16 cellular contexts compared by ENCODE assay signal in genomic region chr2:48424866-48425265, GRCh38. TPM values are rescaled to one million over a fixed set of nuclear protein-coding genes. Genes with fewer than 3 reads are reported as not detected.
DNase-seq lines count a peak whose midpoint lies in the region; ATAC-seq, FAIRE-seq and TF ChIP-seq lines count a peak whose summit lies in the region.
"Had no signal": no experiment of that assay in that cellular context is flagged by ENCODE, and none has a peak within 500 bp of the region (broad histone marks: within the 10 kb centered on the region; RNA-seq: fewer than 3 reads in every experiment).

No MANE protein-coding gene starts in this region.

- TF ChIP-seq RAD21 in K562 (CRISPR knock-in tag; conservative IDR thresholded peaks at IDR 0.05 in 1 of 2, IDR thresholded peaks at IDR 0.05 in 1 of 2): no peak

- intact Hi-C loops in K562 (cut with micrococcal nuclease): loop anchor here (10.0 kb wide), 1 partner anchor 570 kb away; no protein-coding TSS in a partner anchor

- H3K36me3 Mint-ChIP-seq in neural crest cell (ENCODE audit: low read depth): no peaks in the 10 kb centered on the region
- H3K36me3 Mint-ChIP-seq in progenitor cell of endocrine pancreas (ENCODE audit: insufficient read depth): no peaks in the 10 kb centered on the region
- H3K36me3 Mint-ChIP-seq: CD8-positive, alpha-beta memory T cell had no signal

- 38% methylated on average over 1 of the region's 1 CpG for WGBS in K562 (ENCODE audit: insufficient coverage, low coverage, missing lambda C conversion rate)

- H3K4me3 Mint-ChIP-seq in neural crest cell: no peak overlapping the region
- no peak overlapping the region for H3K4me3 Mint-ChIP-seq in progenitor cell of endocrine pancreas (ENCODE audit: low read depth)
- H3K4me3 Mint-ChIP-seq: CD8-positive, alpha-beta memory T cell; H9 had no signal

- H3K9me1 ChIP-seq in K562 (ENCODE audit: control insufficient read depth, insufficient read depth, low read length): no peaks in the 10 kb centered on the region

- no peaks in the 10 kb centered on the region for H3K9me3 Mint-ChIP-seq in neural crest cell
- no peaks in the 10 kb centered on the region for H3K9me3 Mint-ChIP-seq in progenitor cell of endocrine pancreas (ENCODE audit: low read depth)
- H3K9me3 Mint-ChIP-seq: H9 had no signal

- peak overlapping the region; percentile 59; the same call in 1 of the 2 replicates for H2AFZ ChIP-seq in K562 (ENCODE audit: low read depth, low read length)

- H3K27ac Mint-ChIP-seq in neural crest cell (ENCODE audit: unreplicated experiment) (peak overlapping the region; percentile 44), progenitor cell of endocrine pancreas (no peak overlapping the region)
- H3K27ac Mint-ChIP-seq: CD8-positive, alpha-beta memory T cell had no signal

- POLR2A ChIA-PET in K562 (lab: Yijun Ruan, JAX): no interaction called here

- FAIRE-seq in K562 (lab: Jason Lieb, UNC): no peak
- FAIRE-seq in D721Med (lab: Jason Lieb, UNC): no peak
- FAIRE-seq: A549, GM12892, HepG2 had no signal

- DNase-seq in K562 (ENCODE audit: extremely low read depth in 1 of 4, low spot score in 3 of 4): no peak
- DNase-seq in globus pallidus (ENCODE audit: low spot score): peak; percentile 85
- DNase-seq in neural crest cell (ENCODE audit: low read depth, low spot score): no peak
- DNase-seq in superior temporal gyrus (ENCODE audit: extremely low spot score): peak; percentile 80
- DNase-seq in COR-L47 (lab: John Stamatoyannopoulos, UW): no peak
- no peak for DNase-seq in progenitor cell of endocrine pancreas (ENCODE audit: low spot score, unreplicated experiment)
- no peak for DNase-seq in D721Med (ENCODE audit: insufficient read length, low spot score)
- no peak for DNase-seq in activated CD4-positive, alpha-beta T cell treated with anti-CD3 and anti-CD28 coated beads, Interleukin-2, amount 50 U/mL, for 1 hour
- DNase-seq: Calu3; CD8-positive, alpha-beta memory T cell; DMS79; GOT3; H9 had no signal

- H3K4me3 ChIP-seq in K562: no peak overlapping the region
- H3K4me3 ChIP-seq: A549 had no signal

- no peaks in the 10 kb centered on the region for H3K9me3 ChIP-seq in K562 (replicated peaks; ENCODE audit: control insufficient read depth, insufficient read depth, low read depth, low read length)
- H3K9me3 ChIP-seq: A549 had no signal

- CTCF ChIA-PET in K562 (lab: Yijun Ruan, JAX; ENCODE audit: low intra/inter-chr PET ratio): no interaction called here

- TF ChIP-seq CTCF in K562 (IDR thresholded peaks at IDR 0.05 in 2 of 3, conservative IDR thresholded peaks at IDR 0.05 in 1 of 3; ENCODE audit: insufficient read depth in 2 of 3, low read depth in 1 of 3, low read length in 3 of 3) (no peak), neural crest cell (conservative IDR thresholded peaks at IDR 0.05) (no peak), progenitor cell of endocrine pancreas (IDR thresholded peaks at IDR 0.05; ENCODE audit: unreplicated experiment) (no peak), D721Med (IDR thresholded peaks at IDR 0.05; ENCODE audit: insufficient read depth, missing control alignments) (no peak)

- no peaks in the 10 kb centered on the region for H3K27me3 ChIP-seq in K562 (ENCODE audit: control insufficient read depth in 2 of 2, insufficient read depth in 2 of 2, low read length in 2 of 2)

- no peak overlapping the region for H3K27ac ChIP-seq in K562 (ENCODE audit: extremely low read depth, low read depth, low read length)
- H3K27ac ChIP-seq: A549 had no signal

- no peak for TF ChIP-seq POLR2A in K562 (conservative IDR thresholded peaks at IDR 0.05)

- no peaks in the 10 kb centered on the region for H3K36me3 ChIP-seq in K562 (ENCODE audit: control insufficient read depth, insufficient read depth, low read length)

- no peak for TF ChIP-seq EP300 in K562 (IDR thresholded peaks at IDR 0.05; ENCODE audit: low read length)

- H3K79me2 ChIP-seq in K562 (ENCODE audit: control insufficient read depth, insufficient read depth, low read length): no peaks in the 10 kb centered on the region

- BruUV-seq in K562 (replicated peaks; lab: Mats Ljungman, UMichigan): no TSS peak

- no peaks in the 10 kb centered on the region for H3K27me3 Mint-ChIP-seq in neural crest cell (ENCODE audit: low read depth)
- peaks cover 4% of the 10 kb centered on the region for H3K27me3 Mint-ChIP-seq in progenitor cell of endocrine pancreas

- H3K4me1 ChIP-seq in K562 (replicated peaks in 1 of 2; ENCODE audit: control insufficient read depth in 2 of 2, insufficient read depth in 2 of 2, low read length in 2 of 2): peaks cover 0 to 6% of the 10 kb centered on the region in 2 experiments

- peaks cover 35% of the 10 kb centered on the region for H3K4me1 Mint-ChIP-seq in neural crest cell
- H3K4me1 Mint-ChIP-seq in progenitor cell of endocrine pancreas (ENCODE audit: low read depth): peaks cover 8% of the 10 kb centered on the region

- in situ Hi-C loops in K562 (cut with MboI): loop anchor here (25.0 kb wide), 1 partner anchor 563 kb away; no protein-coding TSS in a partner anchor

- no peak overlapping the region for H3K4me2 ChIP-seq in K562 (ENCODE audit: insufficient read depth, low read length)
- H3K4me2 ChIP-seq: A549 had no signal

- H4K20me1 ChIP-seq in K562 (replicated peaks; ENCODE audit: control insufficient read depth, insufficient read depth, low read length): no peaks in the 10 kb centered on the region

- H3K9ac ChIP-seq in K562 (ENCODE audit: insufficient read depth in 1 of 2, low read depth in 2 of 2, low read length in 2 of 2): no peak overlapping the region

- no peak for ATAC-seq in K562
- ATAC-seq: A549, HepG2 had no signal

TF ChIP-seq in K562, 482 proteins besides CTCF, POLR2A, EP300 and RAD21:
- TF ChIP-seq SMC3 (conservative IDR thresholded peaks at IDR 0.05; ENCODE audit: insufficient read depth, low read depth, low read length) (no peak), UBTF (IDR thresholded peaks at IDR 0.05; ENCODE audit: borderline replicate concordance in 1 of 2, low read depth in 2 of 2, low read length in 2 of 2) (no peak), ZFP1 (CRISPR knock-in tag; IDR thresholded peaks at IDR 0.05) (no peak)
TF ChIP-seq in K562: peak in this region for 0.

RNA-seq across cellular contexts. Expression of gene PPP1R21, which starts 15.7 kb away (rescaled TPM):
- total RNA-seq in K562 (2011; cell fraction: chromatin; rRNA removed; ENCODE audit: low replicate concordance): 24.7 and 55.6 TPM in 2 replicates
- total RNA-seq in K562 (2011; cell fraction: nucleolus; rRNA removed): 10.7 and 11.5 TPM in 2 replicates
- 17.2 and 27.6 TPM in 2 replicates for total RNA-seq in K562 (2011; cell fraction: nucleoplasm; rRNA removed)
- total RNA-seq in K562 (2014; rRNA removed) (4.9 and 5.5 TPM in 2 replicates), K562 (2014; rRNA removed; fragmentation: Illumina TruSeq; extraction: Trizol) (7.5 TPM in 2 replicates), K562 (2015; rRNA removed; fragmentation: Illumina TruSeq; extraction: Trizol) (7.2 and 8.0 TPM in 2 replicates), K562 (2021) (8.4 and 9.2 TPM in 2 replicates), neural crest cell (16.9 and 17.9 TPM in 2 replicates), progenitor cell of endocrine pancreas (35.1 and 39.2 TPM in 2 replicates)
- polyA plus RNA-seq in K562 (2011; rRNA removed) (12.0 and 18.0 TPM in 2 replicates), K562 (2014; fragmentation: Illumina TruSeq; extraction: Trizol) (9.5 and 11.5 TPM in 2 replicates), K562 (2014; fragmentation: Nextera tagmentation; extraction: Ambion mirVana) (1 to 10 TPM; 5.4 to 5.9 TPM), K562 (2014; rRNA removed) (8.5 and 12.2 TPM in 2 replicates)
- polyA plus RNA-seq in K562 (2011; cell fraction: cytosol; rRNA removed): 4.7 and 7.2 TPM in 2 replicates
- polyA plus RNA-seq in K562 (2011; cell fraction: nucleus; rRNA removed): 25.2 and 26.4 TPM in 2 replicates
- polyA plus RNA-seq in K562 (2012): 7.1 and 9.3 TPM in 2 replicates
- 17.4 and 17.9 TPM in 2 replicates for polyA minus RNA-seq in K562 (2011; rRNA and poly(A)+ RNA removed)
- polyA minus RNA-seq in K562 (2011; cell fraction: cytosol; rRNA and poly(A)+ RNA removed): 3.3 and 6.7 TPM in 2 replicates
- 10.8 and 17.1 TPM in 2 replicates for polyA minus RNA-seq in K562 (2011; cell fraction: nucleus; rRNA and poly(A)+ RNA removed)

Comparison
In these comparisons a context has a peak if more than half of its experiments do, and no peak if none do; other contexts are left out.
1. DNase-seq: peak in globus pallidus (single experiment) and superior temporal gyrus (single experiment); none in K562 (0 of 4), neural crest cell (single experiment), COR-L47 (single experiment), progenitor cell of endocrine pancreas (single experiment), D721Med (single experiment) and activated CD4-positive, alpha-beta T cell treated with anti-CD3 and anti-CD28 coated beads, Interleukin-2, amount 50 U/mL, for 1 hour (single experiment).